Comparison of ENCODE assay signal across 1 cellular context in genomic region chr3:49802719-49803463, GRCh38.
TF ChIP-seq lines count a peak whose summit lies in the region.

Gene INKA1, plus strand, starts transcription at chr3:49803261. Its CDS starts 132 bp downstream, at chr3:49803393.

TF ChIP-seq in HepG2, 621 proteins besides CTCF, POLR2A, EP300 and RAD21 (continued from another document and continues in another):
- TF ChIP-seq ZNF883 (CRISPR knock-in tag; IDR thresholded peaks at IDR 0.05; ENCODE audit: not compliant biosample characterization) (peak; percentile 69), DMTF1 (CRISPR knock-in tag; IDR thresholded peaks at IDR 0.05) (no peak), ZBTB7A (CRISPR knock-in tag; IDR thresholded peaks at IDR 0.05) (0 out of 2 replicates have a peak, but pooled peaks have one; percentile 30), ZNF121 (CRISPR knock-in tag; IDR thresholded peaks at IDR 0.05) (0 out of 2 replicates have a peak, but pooled peaks have one; percentile 4), ZNF547 (CRISPR knock-in tag; IDR thresholded peaks at IDR 0.05) (peak; percentile 72; the same call in 1 of the 2 replicates), ATF2 (CRISPR knock-in tag; IDR thresholded peaks at IDR 0.05) (peak; percentile 72), PITX1 (CRISPR knock-in tag; IDR thresholded peaks at IDR 0.05) (peak; percentile 76; the same call in 1 of the 2 replicates), ZNF331 (CRISPR knock-in tag; IDR thresholded peaks at IDR 0.05) (0 out of 2 replicates have a peak, but pooled peaks have one; percentile 21), ZNF446 (CRISPR knock-in tag; IDR thresholded peaks at IDR 0.05) (0 out of 2 replicates have a peak, but pooled peaks have one; percentile 44), GLMP (CRISPR knock-in tag; IDR thresholded peaks at IDR 0.05; ENCODE audit: borderline replicate concordance) (no peak), MEIS1 (CRISPR knock-in tag; IDR thresholded peaks at IDR 0.05; ENCODE audit: borderline replicate concordance) (no peak), IRX3 (CRISPR knock-in tag; IDR thresholded peaks at IDR 0.05; ENCODE audit: borderline replicate concordance, low read depth) (no peak), ZNF770 (CRISPR knock-in tag; IDR thresholded peaks at IDR 0.05) (no peak), ZNF816 (CRISPR knock-in tag; IDR thresholded peaks at IDR 0.05; ENCODE audit: borderline replicate concordance) (no peak), ZNF317 (CRISPR knock-in tag; IDR thresholded peaks at IDR 0.05) (peak; percentile 59; the same call in 1 of the 2 replicates), XRCC5 (optimal IDR thresholded peaks at IDR 0.05; ENCODE audit: low read length) (peak; percentile 82), ZNF687 (CRISPR knock-in tag; IDR thresholded peaks at IDR 0.05) (peak; percentile 84; the same call in 1 of the 2 replicates), STAG1 (CRISPR knock-in tag; IDR thresholded peaks at IDR 0.05) (peak; percentile 92), ZNF34 (CRISPR knock-in tag; IDR thresholded peaks at IDR 0.05; ENCODE audit: borderline replicate concordance) (no peak), HNRNPLL (IDR thresholded peaks at IDR 0.05; ENCODE audit: low read depth, low read length, poor library complexity, severe bottlenecking) (peak; percentile 62), RNF2 (conservative IDR thresholded peaks at IDR 0.05; ENCODE audit: low read depth) (no peak), ZBTB33 (CRISPR knock-in tag; IDR thresholded peaks at IDR 0.05) (peak; percentile 40; the same call in 1 of the 2 replicates), ZIK1 (CRISPR knock-in tag; IDR thresholded peaks at IDR 0.05; ENCODE audit: borderline replicate concordance, low read depth) (peak; percentile 79; the same call in 1 of the 2 replicates), EZH2 (conservative IDR thresholded peaks at IDR 0.05; ENCODE audit: low read depth, low read length) (no peak), UBTF (CRISPR knock-in tag; IDR thresholded peaks at IDR 0.05) (peak; percentile 77), REL (CRISPR knock-in tag; conservative IDR thresholded peaks at IDR 0.05) (no peak), ZNF784 (CRISPR knock-in tag; IDR thresholded peaks at IDR 0.05; ENCODE audit: borderline replicate concordance) (no peak), ZNF891 (CRISPR knock-in tag; IDR thresholded peaks at IDR 0.05) (0 out of 2 replicates have a peak, but pooled peaks have one; percentile 64), ZUFSP (CRISPR knock-in tag; IDR thresholded peaks at IDR 0.05; ENCODE audit: borderline replicate concordance) (no peak), THYN1 (CRISPR knock-in tag; IDR thresholded peaks at IDR 0.05; ENCODE audit: borderline replicate concordance, low read depth) (no peak), POGZ (CRISPR knock-in tag; IDR thresholded peaks at IDR 0.05) (0 out of 2 replicates have a peak, but pooled peaks have one; percentile 2), ZBTB4 (CRISPR knock-in tag; IDR thresholded peaks at IDR 0.05; ENCODE audit: borderline replicate concordance) (0 out of 2 replicates have a peak, but pooled peaks have one; percentile 62), NFATC3 (CRISPR knock-in tag; IDR thresholded peaks at IDR 0.05) (no peak)
